Comparison of ENCODE assay signal across 5 cellular contexts in genomic region chr16:5110933-5111332, GRCh38. TPM values are rescaled to one million over a fixed set of nuclear protein-coding genes. Genes with fewer than 3 reads are reported as not detected.
"Had no signal": no experiment of that assay in that cellular context is flagged by ENCODE, and none has a peak within 500 bp of the region (broad histone marks: within the 10 kb centered on the region; RNA-seq: fewer than 3 reads in every experiment).

No MANE protein-coding gene starts in this region.

RNA-seq across cellular contexts. Expression of gene C16orf89, which starts 45.2 kb away (rescaled TPM):
- total RNA-seq: LHCN-M2, MCF 10A, PC-9, RPMI7951, SJCRH30 had no signal
